In the genomic region with DNA sequence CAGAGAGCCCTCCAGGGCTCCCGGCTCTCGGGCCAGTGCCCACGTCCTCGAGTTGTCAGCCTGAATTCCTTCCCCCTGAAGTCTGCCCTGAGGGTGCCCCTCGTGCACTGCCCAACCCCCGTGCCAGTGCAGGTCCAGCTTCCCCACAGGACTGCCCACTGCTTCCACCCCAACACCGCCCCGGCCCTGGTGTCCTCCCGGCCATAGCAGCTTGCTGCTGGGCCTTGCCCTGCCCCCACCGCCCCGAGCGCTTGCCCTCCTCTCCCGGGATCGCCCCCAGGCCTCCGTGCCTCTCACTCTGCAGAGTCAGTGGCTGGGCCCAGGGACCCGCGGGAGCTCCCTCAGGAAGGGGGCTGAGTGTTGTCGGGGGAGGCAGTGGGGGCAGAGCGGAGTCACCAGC, we compare ENCODE assay signal across 17 cellular contexts. TPM values are rescaled to one million over a fixed set of nuclear protein-coding genes. Genes with fewer than 3 reads are reported as not detected.
DNase-seq lines count a peak whose midpoint lies in the region; ATAC-seq, FAIRE-seq and TF ChIP-seq lines count a peak whose summit lies in the region.
"Had no signal": no experiment of that assay in that cellular context is flagged by ENCODE, and none has a peak within 500 bp of the region (broad histone marks: within the 10 kb centered on the region; RNA-seq: fewer than 3 reads in every experiment).

No MANE protein-coding gene starts in this region.

- H3K4me3 ChIP-seq in NT2/D1 (ENCODE audit: insufficient read length, low read depth) (no peak overlapping the region), H1 (ENCODE audit: extremely low read depth in 1 of 4, insufficient read depth in 2 of 4, low read depth in 3 of 4, low read length in 4 of 4) (no peak overlapping the region)
- H3K4me3 ChIP-seq: A549, GM23248 had no signal

- H3K9ac ChIP-seq in NT2/D1 (ENCODE audit: insufficient read length, low read depth) (peak overlapping the region; percentile 57), H1 (replicated peaks in 1 of 4; ENCODE audit: extremely low read depth in 1 of 4, low read depth in 3 of 4, low read length in 3 of 4) (no peak overlapping the region)
- H3K9ac ChIP-seq: GM23248 had no signal

- H4K8ac ChIP-seq in H1 (ENCODE audit: extremely low read depth, insufficient read depth, low read length): no peak overlapping the region

- no peak overlapping the region for H3K23ac ChIP-seq in H1 (ENCODE audit: insufficient read length)

- H4K20me1 ChIP-seq in H1 (replicated peaks in 1 of 2; ENCODE audit: control insufficient read depth in 1 of 2, insufficient read depth in 2 of 2, low read length in 2 of 2): peaks cover 0 to 11% of the 10 kb centered on the region in 2 experiments

- no peak overlapping the region for H3K27ac ChIP-seq in H1 (ENCODE audit: low read depth, low read length)
- H3K27ac ChIP-seq: A549, GM23248 had no signal

- H3K79me1 ChIP-seq in H1 (ENCODE audit: low read depth, low read length): no peaks in the 10 kb centered on the region

- H3K4ac ChIP-seq in H1 (replicated peaks; ENCODE audit: insufficient read length, low read depth, low read length): no peak overlapping the region

- H3K36me3 Mint-ChIP-seq in HFFc6 (ENCODE audit: low read depth): no peaks in the 10 kb centered on the region
- H3K36me3 Mint-ChIP-seq: CD4-positive, alpha-beta memory T cell had no signal

- POLR2A ChIA-PET in H1 (lab: Charles Lee; ENCODE audit: partially characterized antibody): interaction anchor here (0.7 to 1.2 kb wide), 2 partner anchors 9 to 53 kb away, joined by 3 to 5 read pairs; no protein-coding TSS in a partner anchor

- no peaks in the 10 kb centered on the region for H3K4me1 Mint-ChIP-seq in HFFc6 (ENCODE audit: low read depth)
- H3K4me1 Mint-ChIP-seq: CD4-positive, alpha-beta memory T cell had no signal

- no peak for ATAC-seq in Right ventricle myocardium inferior
- no peak for ATAC-seq in left cardiac atrium
- ATAC-seq in GM21528 (IDR thresholded peaks at IDR 0.05; ENCODE audit: low FRiP score, unreplicated experiment): no peak

- no peak overlapping the region for H2BK120ac ChIP-seq in H1 (replicated peaks; ENCODE audit: low read depth, low read length)

- no peak overlapping the region for H3K4me2 ChIP-seq in H1 (ENCODE audit: insufficient read depth in 1 of 2, low read depth in 2 of 2, low read length in 2 of 2)
- H3K4me2 ChIP-seq: A549 had no signal

- H3K27me3 Mint-ChIP-seq in HFFc6 (ENCODE audit: insufficient read depth): peaks cover 19% of the 10 kb centered on the region

- WGBS in H1 (ENCODE audit: extremely low coverage in 1 of 2, insufficient coverage in 1 of 2, insufficient read length in 1 of 2, insufficient replicate concordance in 2 of 2, low coverage in 1 of 2, low lambda C conversion rate in 2 of 2, missing lambda C conversion rate in 1 of 2), 2 experiments: 89% methylated on average over 14 of the region's 19 CpGs; no CpG with 5 or more reads in 1 of the 2 experiments

- no peak overlapping the region for H3K18ac ChIP-seq in H1 (ENCODE audit: extremely low read depth, low read length)

- no peak overlapping the region for H4K91ac ChIP-seq in H1 (replicated peaks; ENCODE audit: insufficient read length, low read length)

- no peak overlapping the region for H4K5ac ChIP-seq in H1 (ENCODE audit: insufficient read length, low read depth, low read length)

- no peak overlapping the region for H2BK20ac ChIP-seq in H1 (ENCODE audit: low read length)

- no peak for TF ChIP-seq EP300 in H1 (IDR thresholded peaks at IDR 0.05; ENCODE audit: borderline replicate concordance in 1 of 2, low read depth in 2 of 2, low read length in 2 of 2)

- H3K36me3 ChIP-seq in NT2/D1 (ENCODE audit: insufficient read depth, insufficient read length, low read length) (no peaks in the 10 kb centered on the region), H1 (ENCODE audit: control insufficient read depth in 2 of 4, insufficient read depth in 4 of 4, low read length in 3 of 4) (no peaks in the 10 kb centered on the region)

- no peak overlapping the region for H3K14ac ChIP-seq in H1 (ENCODE audit: insufficient read length)

- no peak overlapping the region for H3K27ac Mint-ChIP-seq in HFFc6
- H3K27ac Mint-ChIP-seq: CD4-positive, alpha-beta memory T cell; H9 had no signal

- DNase-seq in Right ventricle myocardium inferior (ENCODE audit: missing footprints): peak; percentile 47
- no peak for DNase-seq in left cardiac atrium
- DNase-seq in NT2/D1 (ENCODE audit: low read depth, low spot score): no peak
- no peak for DNase-seq in H1 (ENCODE audit: low read depth in 1 of 2, low spot score in 2 of 2)
- no peak for DNase-seq in HFFc6
- DNase-seq: 8988T; C1 segment of cervical spinal cord; Caco-2; CD4-positive, alpha-beta memory T cell; DMS153; DND-41; GM23248; H9 had no signal

- H3K23me2 ChIP-seq in H1 (ENCODE audit: low read depth, low read length): no peaks in the 10 kb centered on the region

- no peak for TF ChIP-seq POLR2A in H1 (IDR thresholded peaks at IDR 0.05; ENCODE audit: control extremely low read depth in 1 of 2, low read depth in 2 of 2, low read length in 2 of 2)

- intact Hi-C loops in Right ventricle myocardium inferior (cut with DNase I): no loop called here
- intact Hi-C loops in left cardiac atrium (cut with DNase I): no loop called here

- H3K79me2 ChIP-seq in H1 (ENCODE audit: control insufficient read depth in 1 of 2, insufficient read depth in 2 of 2, low read length in 2 of 2): no peaks in the 10 kb centered on the region

- no peaks in the 10 kb centered on the region for H3K9me3 ChIP-seq in NT2/D1 (ENCODE audit: insufficient read depth, low read length)
- no peaks in the 10 kb centered on the region; a peak in 1 of 4 replicates for H3K9me3 ChIP-seq in H1 (ENCODE audit: insufficient read depth in 2 of 2, low read depth in 1 of 2, low read length in 1 of 2)
- H3K9me3 ChIP-seq: A549, Caco-2 had no signal

- CTCF ChIA-PET in H1 (lab: Charles Lee; ENCODE audit: partially characterized antibody): interaction anchor here (1.0 to 4.7 kb wide), 7 partner anchors 12 to 358 kb away, joined by 3 to 50 read pairs (median 3); no protein-coding TSS in a partner anchor

- H3K56ac ChIP-seq in H1 (replicated peaks; ENCODE audit: insufficient read length, low read depth, low read length): no peak overlapping the region

- TF ChIP-seq CTCF in H1 (IDR thresholded peaks at IDR 0.05; ENCODE audit: control extremely low read depth in 1 of 3, insufficient read depth in 1 of 3, low read depth in 1 of 3, low read length in 3 of 3) (no peak), HFFc6 (IDR thresholded peaks at IDR 0.05) (no peak)

- H3K4me1 ChIP-seq in NT2/D1 (ENCODE audit: insufficient read depth, insufficient read length): peaks cover 14% of the 10 kb centered on the region
- peaks cover 0 to 7% (median 1%) of the 10 kb centered on the region in 4 experiments; a peak in 3 of 7 replicates for H3K4me1 ChIP-seq in H1 (replicated peaks in 1 of 4; ENCODE audit: control insufficient read depth in 3 of 4, insufficient read depth in 4 of 4, low read length in 3 of 4)
- H3K4me1 ChIP-seq: A549, Caco-2 had no signal

- no peak overlapping the region for H2BK5ac ChIP-seq in H1 (ENCODE audit: low read depth, low read length)

- peak overlapping the region; percentile 81; the same call in 1 of the 2 replicates for H2BK15ac ChIP-seq in H1 (ENCODE audit: low read length)

- TF ChIP-seq RAD21 in H1 (IDR thresholded peaks at IDR 0.05 in 1 of 2, conservative IDR thresholded peaks at IDR 0.05 in 1 of 2; ENCODE audit: low read depth in 2 of 2, low read length in 2 of 2): no peak

- H2AFZ ChIP-seq in H1 (ENCODE audit: low read length): no peak overlapping the region
- H2AFZ ChIP-seq: GM23248 had no signal

- no peak overlapping the region for H2AK5ac ChIP-seq in H1 (ENCODE audit: low read depth, low read length)

- H2BK12ac ChIP-seq in H1 (ENCODE audit: low read depth, low read length): no peak overlapping the region

- H3K4me3 Mint-ChIP-seq in HFFc6: no peak overlapping the region
- H3K4me3 Mint-ChIP-seq: CD4-positive, alpha-beta memory T cell; H9 had no signal

- H3K27me3 ChIP-seq in NT2/D1 (ENCODE audit: insufficient read depth, insufficient read length) (no peaks in the 10 kb centered on the region), H1 (replicated peaks in 1 of 4; ENCODE audit: control insufficient read depth in 3 of 4, extremely low read depth in 1 of 4, insufficient read depth in 3 of 4, low read length in 3 of 4) (no peaks in the 10 kb centered on the region)

- FAIRE-seq in H1 (lab: Jason Lieb, UNC): no peak
- FAIRE-seq: A549, G401.6, GM12892 had no signal

- no peaks in the 10 kb centered on the region for H3K9me3 Mint-ChIP-seq in HFFc6
- H3K9me3 Mint-ChIP-seq: CD4-positive, alpha-beta memory T cell; H9 had no signal

TF ChIP-seq in H1, 55 proteins besides CTCF, POLR2A, EP300 and RAD21 (continues in another document):
- no peak for TF ChIP-seq POLR2AphosphoS5 (IDR thresholded peaks at IDR 0.05; ENCODE audit: low read depth, low read length)
- no peak for TF ChIP-seq ASH2L (IDR thresholded peaks at IDR 0.05; ENCODE audit: low read length)
- TF ChIP-seq SAP30 (IDR thresholded peaks at IDR 0.05; ENCODE audit: insufficient read depth, insufficient replicate concordance, low read length): no peak
- TF ChIP-seq RNF2 (IDR thresholded peaks at IDR 0.05; ENCODE audit: borderline replicate concordance, low read depth, low read length, missing control alignments, poor library complexity, severe bottlenecking): no peak
- no peak for TF ChIP-seq MAFK (IDR thresholded peaks at IDR 0.05; ENCODE audit: low read depth, low read length)
- no peak for TF ChIP-seq SIX5 (IDR thresholded peaks at IDR 0.05; ENCODE audit: low read depth, low read length)
- TF ChIP-seq EGR1 (IDR thresholded peaks at IDR 0.05; ENCODE audit: borderline replicate concordance, low read depth, low read length): no peak
- no peak for TF ChIP-seq SIRT6 (IDR thresholded peaks at IDR 0.05; ENCODE audit: low read length)
- no peak for TF ChIP-seq SUZ12 (IDR thresholded peaks at IDR 0.05; ENCODE audit: low read length)
- no peak for TF ChIP-seq SP4 (IDR thresholded peaks at IDR 0.05; ENCODE audit: low read length)
- no peak for TF ChIP-seq GTF2F1 (IDR thresholded peaks at IDR 0.05; ENCODE audit: borderline replicate concordance, low read depth, low read length)

RNA-seq across cellular contexts. Expression of gene ARHGEF16, which starts 24.1 kb away (rescaled TPM):
- total RNA-seq in Right ventricle myocardium inferior (1.4 TPM), left cardiac atrium (1 to 10 TPM in 1 of 2 donors, under 1 TPM in 1; 0.68 to 2.3 TPM)
- 20.0 and 20.7 TPM in 2 replicates for total RNA-seq in H1 (2021; fragmentation: NEBNext Ultra II Directional; extraction: Animal tissue kit (Norgen Biotek cat#: 25700))
- polyA plus RNA-seq in H1 (2011; rRNA removed): 18.3 and 25.0 TPM in 2 replicates
- 20.5 TPM for polyA plus RNA-seq in H1 (2011; cell fraction: cytosol; rRNA removed)
- 55.6 TPM for polyA plus RNA-seq in H1 (2011; cell fraction: nucleus; rRNA removed)
- polyA plus RNA-seq in H1 (2012, experiment 1 of 2): 11.4 to 18.1 TPM (median 16.6 TPM) in 4 replicates
- polyA plus RNA-seq in H1 (2012, experiment 2 of 2): 15.7 TPM
- 8.9 TPM for polyA plus RNA-seq in H1 (2013, experiment 1 of 2)
- 7.8 TPM for polyA plus RNA-seq in H1 (2013, experiment 2 of 2)
- polyA minus RNA-seq in H1 (2011; rRNA and poly(A)+ RNA removed): 32.5 and 33.4 TPM in 2 replicates
- 10.1 TPM for polyA minus RNA-seq in H1 (2011; cell fraction: cytosol; rRNA and poly(A)+ RNA removed)
- polyA minus RNA-seq in H1 (2011; cell fraction: nucleus; rRNA and poly(A)+ RNA removed): 24.2 TPM
- total RNA-seq in HFFc6 (2021; fragmentation: NEBNext Ultra II Directional; extraction: Animal tissue kit (Norgen Biotek cat#: 25700)): under 1 TPM in 3 of 6 experiments, not detected in 3; 0.08 to 0.18 (median 0.17) TPM
- total RNA-seq: GM23248 had no signal
- polyA plus RNA-seq: GM23248 had no signal
